27 cellular contexts compared by ENCODE assay signal in the genomic region with DNA sequence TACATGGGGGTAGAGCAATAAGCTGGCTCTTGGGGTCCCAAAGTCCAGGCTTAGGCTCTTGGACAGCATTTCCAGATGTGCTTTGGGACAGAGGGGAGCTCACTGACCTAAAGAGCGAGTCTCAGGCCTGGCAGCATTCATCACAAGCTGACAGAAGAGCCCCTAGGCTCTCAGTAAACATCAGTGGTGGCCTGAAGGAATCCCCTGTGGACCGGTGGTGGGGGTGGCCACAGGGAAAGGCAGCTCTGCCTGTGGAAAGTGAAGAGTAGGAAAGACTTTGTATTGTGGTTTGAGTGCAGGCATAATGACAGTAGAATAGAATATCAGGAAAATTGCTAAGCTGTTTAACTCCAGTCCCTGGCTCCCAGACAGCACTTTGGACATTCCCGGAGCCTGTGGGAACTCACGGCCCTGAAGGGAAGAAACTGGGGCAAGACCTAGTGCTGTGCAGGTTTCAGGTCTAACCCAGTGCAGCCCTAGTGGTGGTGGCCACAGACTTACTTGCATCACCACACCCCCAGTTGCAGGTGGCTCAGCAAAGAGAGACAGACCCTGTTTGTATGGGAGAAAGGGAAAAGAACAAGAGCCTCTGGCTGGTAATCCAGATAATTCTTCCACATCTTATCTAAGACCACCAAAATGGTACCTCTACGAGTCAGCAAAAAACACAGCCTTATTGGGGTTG.
DNase-seq lines count a peak whose midpoint lies in the region; ATAC-seq and TF ChIP-seq lines count a peak whose summit lies in the region.
"Had no signal": no experiment of that assay in that cellular context is flagged by ENCODE, and none has a peak within 500 bp of the region (broad histone marks: within the 10 kb centered on the region; RNA-seq: fewer than 3 reads in every experiment).

No MANE protein-coding gene starts in this region.

- H3K4me3 Mint-ChIP-seq in GM23338: no peak overlapping the region
- no peak overlapping the region for H3K4me3 Mint-ChIP-seq in stimulated activated effector memory CD8-positive, alpha-beta T cell treated with anti-CD3 and anti-CD28 coated beads, Interleukin-12 subunit alpha, Interleukin-12 subunit beta, amount 100 ng/mL, for 72 hours
- H3K4me3 Mint-ChIP-seq: activated B cell treated with CpG ODN at 0.5 μM for 24 hours; activated naive CD4-positive, alpha-beta T cell treated with anti-CD3 and anti-CD28 coated beads for 36 hours; nephron; stimulated activated naive CD8-positive, alpha-beta T cell treated with anti-CD3 and anti-CD28 coated beads, Interleukin-15, Interleukin-2, amounts not matched to agents 100 ng/mL and 50 ng/mL, for 24 hours had no signal

- H4K20me1 ChIP-seq in GM23338 (replicated peaks; ENCODE audit: insufficient read depth): no peaks in the 10 kb centered on the region
- H4K20me1 ChIP-seq: BLaER1 treated with 17β-estradiol and CSF1 and Interleukin-3, amounts not matched to agents 10 nM and 100 nM had no signal

- no peaks in the 10 kb centered on the region for H3K4me1 Mint-ChIP-seq in GM23338
- H3K4me1 Mint-ChIP-seq in stimulated activated effector memory CD8-positive, alpha-beta T cell treated with anti-CD3 and anti-CD28 coated beads, Interleukin-12 subunit alpha, Interleukin-12 subunit beta, amount 100 ng/mL, for 72 hours: no peaks in the 10 kb centered on the region
- H3K4me1 Mint-ChIP-seq: activated B cell treated with CpG ODN at 0.5 μM for 24 hours, nephron had no signal

- DNase-seq in GM23338 (ENCODE audit: low spot score): no peak
- no peak for DNase-seq in ascending aorta (ENCODE audit: low spot score in 2 of 2)
- DNase-seq in left lobe of liver (ENCODE audit: low spot score): no peak
- DNase-seq in stimulated activated effector memory CD8-positive, alpha-beta T cell treated with anti-CD3 and anti-CD28 coated beads, Interleukin-12 subunit alpha, Interleukin-12 subunit beta, amount 100 ng/mL, for 72 hours (ENCODE audit: low spot score in 2 of 2): no peak
- no peak for DNase-seq in NCI-H510A treated with DMSO at 0.1 percent for 48 hours (lab: John Stamatoyannopoulos, UW)
- no peak for DNase-seq in G401 (ENCODE audit: low spot score)
- DNase-seq: activated B cell treated with CpG ODN at 0.5 μM for 24 hours; activated CD4-positive, alpha-beta T cell treated with anti-CD3 and anti-CD28 coated beads, Interleukin-2, amount 50 U/mL, for 1 hour; activated naive CD4-positive, alpha-beta T cell treated with anti-CD3 and anti-CD28 coated beads for 36 hours; Caco-2; cortex of kidney; esophagus squamous epithelium; GDM1; H7; NCI-H1092 treated with DMSO at 0.1 percent for 48 hours; NCI-H187; NCI-H2171; NCI-H510A; SHP77 had no signal

- in situ Hi-C loops in G401 (cut with HindIII; ENCODE audit: low sequenced_read_pairs): no loop called here

- H3K27me3 ChIP-seq in GM23338 (ENCODE audit: insufficient read depth) (no peaks in the 10 kb centered on the region), ascending aorta (no peaks in the 10 kb centered on the region)
- H3K27me3 ChIP-seq: BLaER1 treated with 17β-estradiol and CSF1 and Interleukin-3, amounts not matched to agents 10 nM and 100 nM; esophagus squamous epithelium; gastroesophageal sphincter; tibial nerve had no signal

- H3K27ac ChIP-seq in GM23338 (ENCODE audit: low read depth) (0 out of 2 replicates have a peak overlapping the region, but pooled peaks have one; percentile 13), ascending aorta (peak overlapping the region; percentile 46 to 71)
- H3K27ac ChIP-seq: BLaER1 treated with 17β-estradiol and CSF1 and Interleukin-3, amounts not matched to agents 10 nM and 100 nM; gastroesophageal sphincter; parathyroid adenoma had no signal

- H3K4me2 ChIP-seq in GM23338: no peak overlapping the region
- H3K4me2 ChIP-seq: BLaER1 treated with 17β-estradiol and CSF1 and Interleukin-3, amounts not matched to agents 10 nM and 100 nM had no signal

- H3F3A ChIP-seq in GM23338 (replicated peaks; ENCODE audit: low read depth): no peaks in the 10 kb centered on the region

- no peaks in the 10 kb centered on the region for H3K79me2 ChIP-seq in GM23338 (replicated peaks; ENCODE audit: insufficient read depth)
- H3K79me2 ChIP-seq: parathyroid adenoma had no signal

- H3K9me3 Mint-ChIP-seq in GM23338: peaks cover 3% of the 10 kb centered on the region; the same call in 1 of the 3 replicates
- peaks cover 11% of the 10 kb centered on the region for H3K9me3 Mint-ChIP-seq in stimulated activated effector memory CD8-positive, alpha-beta T cell treated with anti-CD3 and anti-CD28 coated beads, Interleukin-12 subunit alpha, Interleukin-12 subunit beta, amount 100 ng/mL, for 72 hours

- H3K9me3 ChIP-seq in ascending aorta: peaks cover 0 to 15% of the 10 kb centered on the region in 2 donors
- H3K9me3 ChIP-seq: Caco-2 had no signal

- H3K36me3 Mint-ChIP-seq in GM23338 (ENCODE audit: low read depth): peaks cover 18% of the 10 kb centered on the region
- peaks cover 37% of the 10 kb centered on the region for H3K36me3 Mint-ChIP-seq in stimulated activated effector memory CD8-positive, alpha-beta T cell treated with anti-CD3 and anti-CD28 coated beads, Interleukin-12 subunit alpha, Interleukin-12 subunit beta, amount 100 ng/mL, for 72 hours

- no peak for TF ChIP-seq CTCF in GM23338 (conservative IDR thresholded peaks at IDR 0.05; ENCODE audit: low read depth in 2 of 2)
- no peak for TF ChIP-seq CTCF in ascending aorta (IDR thresholded peaks at IDR 0.05)

- peak overlapping the region; percentile 67 for H3K27ac Mint-ChIP-seq in GM23338
- H3K27ac Mint-ChIP-seq in stimulated activated effector memory CD8-positive, alpha-beta T cell treated with anti-CD3 and anti-CD28 coated beads, Interleukin-12 subunit alpha, Interleukin-12 subunit beta, amount 100 ng/mL, for 72 hours: peak overlapping the region; percentile 61
- H3K27ac Mint-ChIP-seq: activated B cell treated with CpG ODN at 0.5 μM for 24 hours; activated naive CD4-positive, alpha-beta T cell treated with anti-CD3 and anti-CD28 coated beads for 36 hours; IgD-negative memory B cell; nephron; stimulated activated naive CD8-positive, alpha-beta T cell treated with anti-CD3 and anti-CD28 coated beads, Interleukin-15, Interleukin-2, amounts not matched to agents 100 ng/mL and 50 ng/mL, for 24 hours had no signal

- H3K4me3 ChIP-seq in GM23338 (no peak overlapping the region), ascending aorta (no peak overlapping the region)
- H3K4me3 ChIP-seq: BLaER1 treated with 17β-estradiol and CSF1 and Interleukin-3, amounts not matched to agents 10 nM and 100 nM; esophagus squamous epithelium; gastroesophageal sphincter; tibial nerve had no signal

- H3K27me3 Mint-ChIP-seq in GM23338 (ENCODE audit: insufficient read depth, low read depth, poor library complexity): peaks cover 2% of the 10 kb centered on the region
- H3K27me3 Mint-ChIP-seq: activated B cell treated with CpG ODN at 0.5 μM for 24 hours; IgD-negative memory B cell; stimulated activated naive CD8-positive, alpha-beta T cell treated with anti-CD3 and anti-CD28 coated beads, Interleukin-15, Interleukin-2, amounts not matched to agents 100 ng/mL and 50 ng/mL, for 24 hours had no signal

- H2AFZ ChIP-seq in GM23338: no peak overlapping the region
- H2AFZ ChIP-seq: parathyroid adenoma had no signal

- H3K36me3 ChIP-seq in GM23338 (ENCODE audit: insufficient read depth) (no peaks in the 10 kb centered on the region), ascending aorta (peaks cover 0 to 9% of the 10 kb centered on the region in 2 donors)

- no peaks in the 10 kb centered on the region for H3K9me2 ChIP-seq in GM23338 (ENCODE audit: insufficient read depth)

- H3K4me1 ChIP-seq in GM23338 (ENCODE audit: insufficient read depth) (no peaks in the 10 kb centered on the region), ascending aorta (peaks cover 0 to 10% of the 10 kb centered on the region in 2 donors)
- H3K4me1 ChIP-seq: BLaER1 treated with 17β-estradiol and CSF1 and Interleukin-3, amounts not matched to agents 10 nM and 100 nM; parathyroid adenoma had no signal

- ATAC-seq in GM23338: peak; percentile 28; the same call in 2 of the 3 replicates
- peak; percentile 30 for ATAC-seq in left lobe of liver
- ATAC-seq in stimulated activated effector memory CD8-positive, alpha-beta T cell treated with anti-CD3 and anti-CD28 coated beads, Interleukin-12 subunit alpha, Interleukin-12 subunit beta, amount 100 ng/mL, for 72 hours: no peak
- ATAC-seq in HG03460 (IDR thresholded peaks at IDR 0.05; ENCODE audit: unreplicated experiment): no peak

- intact Hi-C loops in ascending aorta (cut with DNase I): loop anchor here (1.0 kb wide), 1 partner anchor 143 kb away; no protein-coding TSS in a partner anchor

TF ChIP-seq in GM23338, 12 proteins besides CTCF, POLR2A, EP300 and RAD21 (continues in another document):
- TF ChIP-seq NANOG (IDR thresholded peaks at IDR 0.05; ENCODE audit: borderline replicate concordance): no peak
- TF ChIP-seq CREB1 (CRISPR knock-in tag; IDR thresholded peaks at IDR 0.05; ENCODE audit: low read depth): no peak
- TF ChIP-seq, protein P1, sequence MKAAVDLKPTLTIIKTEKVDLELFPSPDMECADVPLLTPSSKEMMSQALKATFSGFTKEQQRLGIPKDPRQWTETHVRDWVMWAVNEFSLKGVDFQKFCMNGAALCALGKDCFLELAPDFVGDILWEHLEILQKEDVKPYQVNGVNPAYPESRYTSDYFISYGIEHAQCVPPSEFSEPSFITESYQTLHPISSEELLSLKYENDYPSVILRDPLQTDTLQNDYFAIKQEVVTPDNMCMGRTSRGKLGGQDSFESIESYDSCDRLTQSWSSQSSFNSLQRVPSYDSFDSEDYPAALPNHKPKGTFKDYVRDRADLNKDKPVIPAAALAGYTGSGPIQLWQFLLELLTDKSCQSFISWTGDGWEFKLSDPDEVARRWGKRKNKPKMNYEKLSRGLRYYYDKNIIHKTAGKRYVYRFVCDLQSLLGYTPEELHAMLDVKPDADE (IDR thresholded peaks at IDR 0.05): no peak

Comparison
In these comparisons a context has a peak if more than half of its experiments do, and no peak if none do; other contexts are left out.
1. ATAC-seq: peak in GM23338 (single experiment) and left lobe of liver (single experiment); none in stimulated activated effector memory CD8-positive, alpha-beta T cell treated with anti-CD3 and anti-CD28 coated beads, Interleukin-12 subunit alpha, Interleukin-12 subunit beta, amount 100 ng/mL, for 72 hours (single experiment) and HG03460 (single experiment).